8 cellular contexts compared by ENCODE assay signal in genomic region chr1:150579955-150580642, GRCh38. TPM values are rescaled to one million over a fixed set of nuclear protein-coding genes. Genes with fewer than 3 reads are reported as not detected.
A peak's percentile ranks its signal among the peaks of the same experiment; 100 is the strongest.
DNase-seq lines count a peak whose midpoint lies in the region; ATAC-seq lines count a peak whose summit lies in the region.

No MANE protein-coding gene starts in this region.

- peak overlapping the region; percentile 70 to 99 (median 83) for H3K4me2 ChIP-seq in BLaER1 treated with 17β-estradiol and CSF1 and Interleukin-3, amounts not matched to agents 10 nM and 100 nM

- H3K4me3 Mint-ChIP-seq in naive thymus-derived CD4-positive, alpha-beta T cell, result peak overlapping the region; percentile 72 to 99 (median 93)

- CTCF ChIA-PET in naive thymus-derived CD4-positive, alpha-beta T cell (lab: Charles Lee), result interaction anchor here (0.8 to 17.1 kb wide), 6 partner anchors 9 to 48 kb away, joined by 3 to 300 read pairs (median 6); partner anchors contain the start of gene ENSA

- H3K4me1 ChIP-seq in BLaER1 treated with 17β-estradiol and CSF1 and Interleukin-3, amounts not matched to agents 10 nM and 100 nM, result peaks cover 32 to 43% (median 39%) of the 10 kb centered on the region in 10 experiments
- peaks cover 14% of the 10 kb centered on the region for H3K4me1 ChIP-seq in HUES64 (ENCODE audit: insufficient read depth, low read length)
- H3K4me1 ChIP-seq in naive thymus-derived CD4-positive, alpha-beta T cell (ENCODE audit: control insufficient read depth in 2 of 2, insufficient read depth in 2 of 2, low read length in 2 of 2), result peaks cover 0 to 9% of the 10 kb centered on the region in 2 donors

- peak overlapping the region; percentile 48 to 100 (median 98) for H3K4me3 ChIP-seq in BLaER1 treated with 17β-estradiol and CSF1 and Interleukin-3, amounts not matched to agents 10 nM and 100 nM
- peak overlapping the region; percentile 60 for H3K4me3 ChIP-seq in HUES64 (ENCODE audit: low read length)
- H3K4me3 ChIP-seq in naive thymus-derived CD4-positive, alpha-beta T cell (ENCODE audit: low read length), result peak overlapping the region; percentile 50

- peaks cover 18 to 32% (median 22%) of the 10 kb centered on the region in 7 donors for H3K4me1 Mint-ChIP-seq in naive thymus-derived CD4-positive, alpha-beta T cell

- H3K36me3 Mint-ChIP-seq in naive thymus-derived CD4-positive, alpha-beta T cell, result peaks cover 27 to 44% (median 38%) of the 10 kb centered on the region in 5 donors

- H3K9me3 ChIP-seq in BLaER1 treated with 17β-estradiol and CSF1 and Interleukin-3, amounts not matched to agents 10 nM and 100 nM (replicated peaks in 1 of 11), result no peaks in the 10 kb centered on the region; a peak in 3 of 22 replicates
- no peaks in the 10 kb centered on the region for H3K9me3 ChIP-seq in HUES64 (ENCODE audit: insufficient read depth, low read depth, low read length)
- H3K9me3 ChIP-seq in naive thymus-derived CD4-positive, alpha-beta T cell (ENCODE audit: control insufficient read depth in 2 of 3, low read length in 3 of 3), result no peaks in the 10 kb centered on the region

- peaks cover 0 to 7% (median 0%) of the 10 kb centered on the region in 5 donors for H3K27me3 Mint-ChIP-seq in naive thymus-derived CD4-positive, alpha-beta T cell

- no peak for ATAC-seq in naive thymus-derived CD4-positive, alpha-beta T cell

- no peaks in the 10 kb centered on the region for H3K27me3 ChIP-seq in BLaER1 treated with 17β-estradiol and CSF1 and Interleukin-3, amounts not matched to agents 10 nM and 100 nM
- H3K27me3 ChIP-seq in HUES64 (ENCODE audit: insufficient read depth, low read length), result no peaks in the 10 kb centered on the region
- no peaks in the 10 kb centered on the region for H3K27me3 ChIP-seq in naive thymus-derived CD4-positive, alpha-beta T cell (ENCODE audit: control insufficient read depth in 2 of 2, insufficient read depth in 2 of 2, low read length in 2 of 2)

- WGBS in HUES64, result 78% methylated on average over 15 of the region's 15 CpGs

- POLR2A ChIA-PET in naive thymus-derived CD4-positive, alpha-beta T cell (lab: Charles Lee), result interaction anchor here (0.8 to 18.9 kb wide), 17 partner anchors 9 to 577 kb away, joined by 3 to 1237 read pairs (median 5); partner anchors contain the start of genes ENSA, GOLPH3L and RPRD2

- H3K9ac ChIP-seq in BLaER1 treated with 17β-estradiol and CSF1 and Interleukin-3, amounts not matched to agents 10 nM and 100 nM, result peak overlapping the region; percentile 95 to 100 (median 99)
- peak overlapping the region; percentile 83 for H3K9ac ChIP-seq in HUES64 (ENCODE audit: low read depth, low read length)

- peaks cover 0 to 9% (median 0%) of the 10 kb centered on the region in 11 donors for H3K9me3 Mint-ChIP-seq in naive thymus-derived CD4-positive, alpha-beta T cell

- H3K27ac Mint-ChIP-seq in naive thymus-derived CD4-positive, alpha-beta T cell, result peak overlapping the region; percentile 95 to 98 (median 96)

- H4K20me1 ChIP-seq in BLaER1 treated with 17β-estradiol and CSF1 and Interleukin-3, amounts not matched to agents 10 nM and 100 nM, result peaks cover 41 to 43% (median 43%) of the 10 kb centered on the region in 11 experiments

- DNase-seq in naive thymus-derived CD4-positive, alpha-beta T cell, result no peak
- no peak for DNase-seq in NOMO-1 treated with DMSO at 0.1 percent for 48 hours (lab: John Stamatoyannopoulos, UW; ENCODE audit: unreplicated experiment)
- no peak for DNase-seq in retina
- DNase-seq in occipital lobe (lab: John Stamatoyannopoulos, UW), result no peak
- DNase-seq in GM19240 (ENCODE audit: insufficient read length, low spot score), result no peak

- intact Hi-C loops in naive thymus-derived CD4-positive, alpha-beta T cell (cut with micrococcal nuclease), result loop anchor here (1.0 to 2.0 kb wide), 9 partner anchors 13 to 344 kb away; partner anchors contain the start of genes ENSA (in 2 of the 2), ANP32E (in 1 of the 2) and RPRD2 (in 1 of the 2)

- H3K27ac ChIP-seq in BLaER1 treated with 17β-estradiol and CSF1 and Interleukin-3, amounts not matched to agents 10 nM and 100 nM, result peak overlapping the region; percentile 97 to 100 (median 99)
- peak overlapping the region; percentile 100 for H3K27ac ChIP-seq in HUES64 (ENCODE audit: low read depth, low read length)
- peak overlapping the region; percentile 99 for H3K27ac ChIP-seq in cingulate gyrus (ENCODE audit: low read depth, low read length)
- H3K27ac ChIP-seq in naive thymus-derived CD4-positive, alpha-beta T cell (ENCODE audit: low read depth, low read length), result peak overlapping the region; percentile 97

- H3K36me3 ChIP-seq in BLaER1 treated with 17β-estradiol and CSF1 and Interleukin-3, amounts not matched to agents 10 nM and 100 nM, result peaks cover 35 to 40% (median 38%) of the 10 kb centered on the region in 11 experiments
- H3K36me3 ChIP-seq in HUES64 (ENCODE audit: insufficient read depth, low read length), result peaks cover 38% of the 10 kb centered on the region
- H3K36me3 ChIP-seq in naive thymus-derived CD4-positive, alpha-beta T cell (ENCODE audit: control insufficient read depth in 2 of 3, insufficient read depth in 3 of 3, low read length in 3 of 3), result peaks cover 29 to 40% (median 34%) of the 10 kb centered on the region in 3 experiments

RNA-seq across cellular contexts. Expression of gene MCL1, which starts 0.7 kb away (rescaled TPM):
- polyA plus RNA-seq in HUES64 (2013, experiment 1 of 2), result 126 TPM
- 126 TPM for polyA plus RNA-seq in HUES64 (2013, experiment 2 of 2)
- total RNA-seq in naive thymus-derived CD4-positive, alpha-beta T cell, result 1,000 to 10,000 TPM in 1 of 5 experiments, 100 to 1,000 TPM in 4; 302 to 1,400 (median 377) TPM
- polyA plus RNA-seq in naive thymus-derived CD4-positive, alpha-beta T cell, result 100 to 1,000 TPM; 171 to 172 TPM
- 146 TPM for total RNA-seq in occipital lobe

RNA-seq across cellular contexts. Expression of gene ADAMTSL4, which starts 30.9 kb away (rescaled TPM):
- polyA plus RNA-seq in HUES64 (2013, experiment 1 of 2), result 1.1 TPM
- 1.5 TPM for polyA plus RNA-seq in HUES64 (2013, experiment 2 of 2)
- total RNA-seq in naive thymus-derived CD4-positive, alpha-beta T cell, result 10 to 100 TPM in 1 of 5 experiments, 1 to 10 TPM in 1, under 1 TPM in 3; 0.49 to 27.7 (median 0.79) TPM
- polyA plus RNA-seq in naive thymus-derived CD4-positive, alpha-beta T cell, result under 1 TPM; 0.14 to 0.25 TPM
- 0.31 TPM for total RNA-seq in occipital lobe

RNA-seq across cellular contexts. Expression of gene ENSA, which starts 49.3 kb away (rescaled TPM):
- 173 TPM for polyA plus RNA-seq in HUES64 (2013, experiment 1 of 2)
- polyA plus RNA-seq in HUES64 (2013, experiment 2 of 2), result 161 TPM
- total RNA-seq in naive thymus-derived CD4-positive, alpha-beta T cell, result 100 to 1,000 TPM in 4 of 5 experiments, 10 to 100 TPM in 1; 97.2 to 178 (median 157) TPM
- polyA plus RNA-seq in naive thymus-derived CD4-positive, alpha-beta T cell, result 10 to 100 TPM; 59.4 to 60.0 TPM
- 105 TPM for total RNA-seq in occipital lobe
